8 cellular contexts compared by ENCODE assay signal in genomic region chr16:1543085-1543896, GRCh38. TPM values are rescaled to one million over a fixed set of nuclear protein-coding genes. Genes with fewer than 3 reads are reported as not detected.
DNase-seq lines count a peak whose midpoint lies in the region; ATAC-seq and TF ChIP-seq lines count a peak whose summit lies in the region.

No MANE protein-coding gene starts in this region.

- H3K9me3 Mint-ChIP-seq in CD8-positive, alpha-beta memory T cell = no peaks in the 10 kb centered on the region
- no peaks in the 10 kb centered on the region for H3K9me3 Mint-ChIP-seq in naive B cell

- H3K27me3 ChIP-seq in CD8-positive, alpha-beta memory T cell (ENCODE audit: insufficient read depth, low read length, poor library complexity, severe bottlenecking) = no peaks in the 10 kb centered on the region

- peaks cover 63% of the 10 kb centered on the region for H3K4me1 ChIP-seq in CD8-positive, alpha-beta memory T cell (ENCODE audit: insufficient read depth, low read length)

- POLR2A ChIA-PET in CD8-positive, alpha-beta memory T cell (lab: Charles Lee) = no interaction called here

- H3K4me1 Mint-ChIP-seq in CD8-positive, alpha-beta memory T cell = peaks cover 43 to 91% (median 63%) of the 10 kb centered on the region in 3 donors
- H3K4me1 Mint-ChIP-seq in naive B cell = peaks cover 14 to 51% (median 36%) of the 10 kb centered on the region in 3 donors

- H3K27ac Mint-ChIP-seq in CD8-positive, alpha-beta memory T cell = peak overlapping the region; percentile 43 to 91 (median 76)
- H3K27ac Mint-ChIP-seq in naive B cell = peak overlapping the region; percentile 5 to 89 (median 49)

- peak in 1 of 5 donors; percentile 38 for DNase-seq in CD8-positive, alpha-beta memory T cell
- peak; percentile 65 for DNase-seq in KG1 (lab: John Stamatoyannopoulos, UW)
- DNase-seq in activated CD4-positive, alpha-beta T cell treated with anti-CD3 and anti-CD28 coated beads, Interleukin-2, amount 50 U/mL, for 1 hour = peak; percentile 49
- peak; percentile 74 for DNase-seq in epithelial cell of esophagus (ENCODE audit: low read depth)
- DNase-seq in naive B cell = peak; percentile 34

- no peaks in the 10 kb centered on the region for H3K9me3 ChIP-seq in CD8-positive, alpha-beta memory T cell (ENCODE audit: low read length)

- CTCF ChIA-PET in CD8-positive, alpha-beta memory T cell (lab: Charles Lee) = interaction anchor here (0.6 kb wide), 1 partner anchor 10 kb away, joined by 4 read pairs; the partner anchor contains the start of gene TMEM204

- no peaks in the 10 kb centered on the region for H3K27me3 Mint-ChIP-seq in CD8-positive, alpha-beta memory T cell
- no peaks in the 10 kb centered on the region for H3K27me3 Mint-ChIP-seq in naive B cell

- no peak overlapping the region for H3K4me3 ChIP-seq in CD8-positive, alpha-beta memory T cell (ENCODE audit: low read length)
- no peak overlapping the region for H3K4me3 ChIP-seq in epithelial cell of esophagus (ENCODE audit: low read length)

- no peak for TF ChIP-seq CTCF in epithelial cell of esophagus (IDR thresholded peaks at IDR 0.05; ENCODE audit: insufficient read depth, low read depth, low read length, missing control alignments)

- H3K27ac ChIP-seq in CD8-positive, alpha-beta memory T cell (ENCODE audit: low read depth, low read length) = no peak overlapping the region
- H3K27ac ChIP-seq in temporal lobe (ENCODE audit: low read depth, low read length) = peak overlapping the region; percentile 44

- ATAC-seq in naive B cell (ENCODE audit: low read depth in 2 of 2) (peak; percentile 71), GM18861 (IDR thresholded peaks at IDR 0.05; ENCODE audit: unreplicated experiment) (no peak), HG02884 (IDR thresholded peaks at IDR 0.05; ENCODE audit: unreplicated experiment) (no peak)

- H3K36me3 ChIP-seq in CD8-positive, alpha-beta memory T cell (ENCODE audit: insufficient read depth, low read length) = peaks cover 26% of the 10 kb centered on the region

- peaks cover 0 to 90% (median 9%) of the 10 kb centered on the region in 3 donors for H3K36me3 Mint-ChIP-seq in CD8-positive, alpha-beta memory T cell
- H3K36me3 Mint-ChIP-seq in naive B cell = no peaks in the 10 kb centered on the region

- H3K4me3 Mint-ChIP-seq in CD8-positive, alpha-beta memory T cell = peak overlapping the region; percentile 42 to 86 (median 60)
- peak overlapping the region; percentile 2 to 83 (median 74) for H3K4me3 Mint-ChIP-seq in naive B cell

RNA-seq across cellular contexts. Expression of gene TMEM204, which starts 9.8 kb away (rescaled TPM):
- 10 to 100 TPM; 27.1 to 30.9 TPM for total RNA-seq in CD8-positive, alpha-beta memory T cell
- 68.4 TPM for polyA plus RNA-seq in CD8-positive, alpha-beta memory T cell
- 10 to 100 TPM in 2 of 6 donors, 1 to 10 TPM in 4; 5.2 to 23.9 (median 6.6) TPM for polyA plus RNA-seq in naive B cell (ENCODE audit: low read depth in 6 of 6)
- 1.7 TPM for total RNA-seq in temporal lobe

RNA-seq across cellular contexts. Expression of gene TELO2, which starts 50.1 kb away (rescaled TPM):
- 10 to 100 TPM; 84.7 to 84.9 TPM for total RNA-seq in CD8-positive, alpha-beta memory T cell
- 14.0 TPM for polyA plus RNA-seq in CD8-positive, alpha-beta memory T cell
- 10 to 100 TPM; 17.3 to 37.1 (median 26.3) TPM for polyA plus RNA-seq in naive B cell (ENCODE audit: low read depth in 6 of 6)
- total RNA-seq in temporal lobe = 13.8 TPM

RNA-seq across cellular contexts. Expression of gene PTX4, which starts 54.5 kb away (rescaled TPM):
- total RNA-seq in CD8-positive, alpha-beta memory T cell = not detected
- not detected for polyA plus RNA-seq in CD8-positive, alpha-beta memory T cell
- not detected for polyA plus RNA-seq in naive B cell (ENCODE audit: low read depth in 6 of 6)
- not detected for total RNA-seq in temporal lobe

Comparison
In these comparisons a context has a peak if more than half of its experiments do, and no peak if none do; other contexts are left out.
1. ATAC-seq: peak in naive B cell (2 of 2); none in GM18861 (single experiment) and HG02884 (single experiment).
2. RNA of gene TMEM204, which starts 9.8 kb away (total RNA-seq): 27.1 to 30.9 TPM in CD8-positive, alpha-beta memory T cell; 1.7 TPM in temporal lobe (single experiment); every median in the first group is over 10 times any median in the second.